ENCODE assay signal across 8 cellular contexts in genomic region chr2:179265082-179265575, GRCh38. TPM values are rescaled to one million over a fixed set of nuclear protein-coding genes. Genes with fewer than 3 reads are reported as not detected.
DNase-seq lines count a peak whose midpoint lies in the region; ATAC-seq and TF ChIP-seq lines count a peak whose summit lies in the region.

No MANE protein-coding gene starts in this region.

- ATAC-seq in T-cell (replicated peaks in 1 of 4) (no peak), GM19023 (IDR thresholded peaks at IDR 0.05; ENCODE audit: unreplicated experiment) (no peak), GM18870 (IDR thresholded peaks at IDR 0.05; ENCODE audit: unreplicated experiment) (no peak)

- no peaks in the 10 kb centered on the region for H3K36me3 ChIP-seq in ovary

- WGBS in ovary, 3 donors: 55 to 59% (median 59%) methylated on average over 6 of the region's 6 CpGs

- peaks cover 0 to 4% (median 0%) of the 10 kb centered on the region in 3 donors for H3K9me3 Mint-ChIP-seq in T-cell

- H3K4me1 Mint-ChIP-seq in T-cell: peaks cover 10 to 42% (median 17%) of the 10 kb centered on the region in 3 donors

- H3K27me3 Mint-ChIP-seq in T-cell: peaks cover 18 to 27% of the 10 kb centered on the region in 2 donors

- peak overlapping the region; percentile 78 to 79 for H3K27ac ChIP-seq in ovary

- POLR2A ChIA-PET in T-cell (lab: Charles Lee): no interaction called here

- H3K4me3 ChIP-seq in fibroblast of the aortic adventitia (ENCODE audit: low read depth, low read length): peak overlapping the region; percentile 82
- H3K4me3 ChIP-seq in ovary: peak overlapping the region; percentile 81

- H3K4me3 Mint-ChIP-seq in T-cell: peak overlapping the region; percentile 65 to 80 (median 76)

- no peaks in the 10 kb centered on the region for H3K27me3 ChIP-seq in ovary

- peak; percentile 82 for DNase-seq in HCEC 1CT
- DNase-seq in T-cell: no peak
- peak; percentile 83 for DNase-seq in fibroblast of the aortic adventitia (ENCODE audit: low read depth)
- no peak for DNase-seq in ovary
- no peak for DNase-seq in GDM1 (lab: John Stamatoyannopoulos, UW)
- no peak for DNase-seq in HPDE6-E6E7 (ENCODE audit: extremely low spot score)

- no peaks in the 10 kb centered on the region for H3K36me3 Mint-ChIP-seq in T-cell

- CTCF ChIA-PET in T-cell (lab: Charles Lee): no interaction called here

- H3K9me3 ChIP-seq in ovary: no peaks in the 10 kb centered on the region

- no peak for TF ChIP-seq CTCF in fibroblast of the aortic adventitia (IDR thresholded peaks at IDR 0.05; ENCODE audit: insufficient read depth, low read length)
- no peak for TF ChIP-seq CTCF in ovary (IDR thresholded peaks at IDR 0.05)

- TF ChIP-seq EP300 in ovary (IDR thresholded peaks at IDR 0.05): no peak

- no peaks in the 10 kb centered on the region for H3K4me1 ChIP-seq in ovary (ENCODE audit: insufficient read depth)

- TF ChIP-seq POLR2A in ovary (IDR thresholded peaks at IDR 0.05): no peak

- H3K27ac Mint-ChIP-seq in T-cell: no peak overlapping the region

- intact Hi-C loops in ovary (cut with DNase I): no loop called here

RNA-seq across cellular contexts. Expression of gene SESTD1, which starts 0.5 kb away (rescaled TPM):
- total RNA-seq in T-cell: 10 to 100 TPM in 2 of 5 donors, 1 to 10 TPM in 3; 4.8 to 13.7 (median 5.5) TPM
- 53.3 and 62.3 TPM in 2 replicates for total RNA-seq in fibroblast of the aortic adventitia (ENCODE audit: low replicate concordance)
- 10 to 100 TPM; 11.7 to 54.2 (median 41.5) TPM for total RNA-seq in ovary
- 10 to 100 TPM in 1 of 2 donors, 1 to 10 TPM in 1; 6.9 to 24.4 TPM for polyA plus RNA-seq in ovary

Comparison
In these comparisons a context has a peak if more than half of its experiments do, and no peak if none do; other contexts are left out.
1. DNase-seq: peak in HCEC 1CT (single experiment) and fibroblast of the aortic adventitia (single experiment); none in T-cell (0 of 34), ovary (0 of 5), GDM1 (single experiment) and HPDE6-E6E7 (single experiment).